In genomic region chr3:121818578-121818977, GRCh38 we compare ENCODE assay signal across 24 cellular contexts.
"Had no signal": no experiment of that assay in that cellular context is flagged by ENCODE, and none has a peak within 500 bp of the region (broad histone marks: within the 10 kb centered on the region; RNA-seq: fewer than 3 reads in every experiment).

No MANE protein-coding gene starts in this region.

- H3K4me1 ChIP-seq: body of pancreas had no signal

- H3K4me3 ChIP-seq: ascending aorta, body of pancreas had no signal

- H3K27ac Mint-ChIP-seq: activated naive CD4-positive, alpha-beta T cell treated with anti-CD3 and anti-CD28 coated beads, Interleukin-2, amount 50 U/mL, for 24 hours had no signal

- H3K27me3 ChIP-seq: ascending aorta, body of pancreas had no signal

- H3K27ac ChIP-seq: ascending aorta, body of pancreas, RWPE1 had no signal

- H3K27me3 Mint-ChIP-seq: activated naive CD4-positive, alpha-beta T cell treated with anti-CD3 and anti-CD28 coated beads, Interleukin-2, amount 50 U/mL, for 24 hours had no signal

- H3K4me3 Mint-ChIP-seq: activated CD8-positive, alpha-beta T cell treated with anti-CD3 and anti-CD28 coated beads, Interleukin-2, amount 10 ng/mL, durations not matched to agents 7 days and 5 days; activated naive CD4-positive, alpha-beta T cell treated with anti-CD3 and anti-CD28 coated beads, Interleukin-2, amount 50 U/mL, for 24 hours had no signal

- DNase-seq: activated CD4-positive, alpha-beta T cell treated with anti-CD3 and anti-CD28 coated beads for 48 hours; activated CD4-positive, alpha-beta T cell treated with anti-CD3 and anti-CD28 coated beads, Interleukin-2, amount 50 U/mL, for 4 hours; activated CD4-positive, CD25-positive, alpha-beta regulatory T cell treated with anti-CD3 and anti-CD28 coated beads, Interleukin-2, amount 50 U/mL, for 72 hours; activated CD8-positive, alpha-beta memory T cell treated with anti-CD3 and anti-CD28 coated beads, Interleukin-2, amount 50 U/mL, for 48 hours; activated CD8-positive, alpha-beta T cell treated with anti-CD3 and anti-CD28 coated beads, Interleukin-2, amount 10 ng/mL, durations not matched to agents 7 days and 5 days; activated effector memory CD4-positive, alpha-beta T cell treated with Interleukin-2 at 50 U/mL for 16 hours; activated naive CD4-positive, alpha-beta T cell; activated T-cell treated with anti-CD3 and anti-CD28 coated beads, Interleukin-2, amount 50 U/mL, for 1 hour; body of pancreas; central memory CD4-positive, alpha-beta T cell; MV-4-11; NCI-H1092 treated with DMSO at 0.1 percent for 48 hours; NCI-H1417 treated with DMSO at 0.1 percent for 48 hours; NCI-H1694; NCI-H2107; NCI-H2171 treated with DMSO at 0.1 percent for 48 hours; NCI-H345; NCI-H510A; NCI-H526 treated with DMSO at 0.1 percent for 48 hours; Right ventricle myocardium superior had no signal

- ATAC-seq: body of pancreas, Panc1 had no signal

- H3K9me3 ChIP-seq: body of pancreas had no signal
